In genomic region chr10:49549640-49550346, GRCh38 we compare ENCODE assay signal across 1 cellular context.
TF ChIP-seq lines count a peak whose summit lies in the region.

No MANE protein-coding gene starts in this region.

TF ChIP-seq in IMR-90, 13 proteins besides CTCF, POLR2A, EP300 and RAD21:
- TF ChIP-seq CEBPB (IDR thresholded peaks at IDR 0.05; ENCODE audit: low read depth, low read length) (no peak), ELK1 (IDR thresholded peaks at IDR 0.05; ENCODE audit: borderline replicate concordance, low read depth, low read length) (no peak), USF2 (IDR thresholded peaks at IDR 0.05; ENCODE audit: low read depth, low read length) (no peak), RCOR1 (IDR thresholded peaks at IDR 0.05; ENCODE audit: insufficient replicate concordance, low read length) (no peak), NFE2L2 (IDR thresholded peaks at IDR 0.05; ENCODE audit: low read depth, low read length) (no peak), SMC3 (IDR thresholded peaks at IDR 0.05; ENCODE audit: low read depth, low read length) (no peak), MXI1 (IDR thresholded peaks at IDR 0.05; ENCODE audit: borderline replicate concordance, low read depth, low read length) (no peak), BHLHE40 (IDR thresholded peaks at IDR 0.05; ENCODE audit: low read depth, low read length) (no peak), FOS (IDR thresholded peaks at IDR 0.05; ENCODE audit: low read depth, low read length) (no peak), MAZ (IDR thresholded peaks at IDR 0.05; ENCODE audit: borderline replicate concordance, low read depth, low read length) (no peak), RFX5 (IDR thresholded peaks at IDR 0.05; ENCODE audit: low read depth, low read length) (no peak), CHD1 (IDR thresholded peaks at IDR 0.05; ENCODE audit: low read depth, low read length) (no peak), MAFK (IDR thresholded peaks at IDR 0.05; ENCODE audit: low read depth, low read length) (no peak)
